ENCODE assay signal across 14 cellular contexts in genomic region chr4:87019898-87020297, GRCh38.
DNase-seq lines count a peak whose midpoint lies in the region; ATAC-seq and TF ChIP-seq lines count a peak whose summit lies in the region.
"Had no signal": no experiment of that assay in that cellular context is flagged by ENCODE, and none has a peak within 500 bp of the region (broad histone marks: within the 10 kb centered on the region; RNA-seq: fewer than 3 reads in every experiment).

No MANE protein-coding gene starts in this region.

- peaks cover 98% of the 10 kb centered on the region for H4K20me1 ChIP-seq in BLaER1

- H3K27ac ChIP-seq in BLaER1: peak overlapping the region; percentile 71
- H3K27ac ChIP-seq in naive thymus-derived CD4-positive, alpha-beta T cell (ENCODE audit: low read depth, low read length): no peak overlapping the region
- H3K27ac ChIP-seq: SJCRH30 had no signal

- no peaks in the 10 kb centered on the region for H3K9me3 ChIP-seq in BLaER1
- H3K9me3 ChIP-seq in naive thymus-derived CD4-positive, alpha-beta T cell (ENCODE audit: control insufficient read depth in 2 of 3, low read length in 3 of 3): no peaks in the 10 kb centered on the region
- H3K9me3 ChIP-seq: SJCRH30, transverse colon had no signal

- POLR2A ChIA-PET in T-cell (lab: Charles Lee): no interaction called here
- POLR2A ChIA-PET in naive thymus-derived CD4-positive, alpha-beta T cell (lab: Charles Lee): no interaction called here

- H3K36me3 Mint-ChIP-seq in T-cell (peaks cover 4% of the 10 kb centered on the region), nephron progenitor cell (ENCODE audit: low read depth) (peaks cover 21% of the 10 kb centered on the region)
- peaks cover 0 to 8% (median 0%) of the 10 kb centered on the region in 5 donors for H3K36me3 Mint-ChIP-seq in naive thymus-derived CD4-positive, alpha-beta T cell

- H3K9me3 Mint-ChIP-seq in T-cell: peaks cover 0 to 3% (median 0%) of the 10 kb centered on the region in 3 donors
- H3K9me3 Mint-ChIP-seq in naive thymus-derived CD4-positive, alpha-beta T cell: peaks cover 0 to 4% (median 0%) of the 10 kb centered on the region in 11 donors
- no peaks in the 10 kb centered on the region for H3K9me3 Mint-ChIP-seq in nephron progenitor cell
- H3K9me3 Mint-ChIP-seq: activated naive CD8-positive, alpha-beta T cell treated with anti-CD3 and anti-CD28 coated beads, Interleukin-2, amount 10 ng/mL, durations not matched to agents 7 days and 5 days had no signal

- peak overlapping the region; percentile 53 to 54 for H3K27ac Mint-ChIP-seq in T-cell
- peak overlapping the region; percentile 3 to 75 (median 39) for H3K27ac Mint-ChIP-seq in naive thymus-derived CD4-positive, alpha-beta T cell
- no peak overlapping the region for H3K27ac Mint-ChIP-seq in nephron progenitor cell
- H3K27ac Mint-ChIP-seq: activated naive CD8-positive, alpha-beta T cell treated with anti-CD3 and anti-CD28 coated beads, Interleukin-2, amount 10 ng/mL, durations not matched to agents 7 days and 5 days had no signal

- H3K4me3 Mint-ChIP-seq in T-cell (peak overlapping the region in 1 of 3 donors; percentile 30), nephron progenitor cell (no peak overlapping the region)
- H3K4me3 Mint-ChIP-seq in naive thymus-derived CD4-positive, alpha-beta T cell: peak overlapping the region in 9 of 10 donors; percentile 2 to 70 (median 47)
- H3K4me3 Mint-ChIP-seq: activated naive CD8-positive, alpha-beta T cell treated with anti-CD3 and anti-CD28 coated beads, Interleukin-2, amount 10 ng/mL, durations not matched to agents 7 days and 5 days; neural crest cell had no signal

- H3K4me3 ChIP-seq in BLaER1 (peak overlapping the region; percentile 45; the same call in 1 of the 2 replicates), GM08714 (ENCODE audit: low read length) (peak overlapping the region; percentile 0; the same call in 1 of the 2 replicates)
- H3K4me3 ChIP-seq in naive thymus-derived CD4-positive, alpha-beta T cell (ENCODE audit: low read length): no peak overlapping the region
- H3K4me3 ChIP-seq: SJCRH30, transverse colon had no signal

- H3K27me3 Mint-ChIP-seq in T-cell (no peaks in the 10 kb centered on the region), nephron progenitor cell (ENCODE audit: low read depth, poor library complexity) (no peaks in the 10 kb centered on the region)
- H3K27me3 Mint-ChIP-seq in naive thymus-derived CD4-positive, alpha-beta T cell: no peaks in the 10 kb centered on the region
- H3K27me3 Mint-ChIP-seq: activated naive CD8-positive, alpha-beta T cell treated with anti-CD3 and anti-CD28 coated beads, Interleukin-2, amount 10 ng/mL, durations not matched to agents 7 days and 5 days had no signal

- ATAC-seq in T-cell (replicated peaks in 1 of 4) (peak in 1 of 4 experiments; percentile 23), SK-N-SH treated with all-trans-retinoic acid at 6 μM for 48 hours (no peak)
- ATAC-seq in naive thymus-derived CD4-positive, alpha-beta T cell: no peak

- intact Hi-C loops in naive thymus-derived CD4-positive, alpha-beta T cell (cut with micrococcal nuclease): no loop called here

- peak overlapping the region; percentile 93 for H3K4me2 ChIP-seq in BLaER1

- H3K4me1 ChIP-seq in BLaER1: peaks cover 79% of the 10 kb centered on the region
- H3K4me1 ChIP-seq in naive thymus-derived CD4-positive, alpha-beta T cell (ENCODE audit: control insufficient read depth in 2 of 2, insufficient read depth in 2 of 2, low read length in 2 of 2): peaks cover 8 to 17% of the 10 kb centered on the region in 2 donors
- H3K4me1 ChIP-seq: SJCRH30 had no signal

- TF ChIP-seq CTCF in nephron progenitor cell (IDR thresholded peaks at IDR 0.05): no peak

- no peaks in the 10 kb centered on the region for H3K27me3 ChIP-seq in BLaER1
- no peaks in the 10 kb centered on the region for H3K27me3 ChIP-seq in naive thymus-derived CD4-positive, alpha-beta T cell (ENCODE audit: control insufficient read depth in 2 of 2, insufficient read depth in 2 of 2, low read length in 2 of 2)
- H3K27me3 ChIP-seq: SJCRH30, transverse colon had no signal

- no peaks in the 10 kb centered on the region for H3K36me3 ChIP-seq in BLaER1
- H3K36me3 ChIP-seq in naive thymus-derived CD4-positive, alpha-beta T cell (ENCODE audit: control insufficient read depth in 2 of 3, insufficient read depth in 3 of 3, low read length in 3 of 3): no peaks in the 10 kb centered on the region
- H3K36me3 ChIP-seq: SJCRH30, transverse colon had no signal

- DNase-seq in T-cell (no peak), HCEC 1CT (no peak), nephron progenitor cell (no peak)
- no peak for DNase-seq in naive thymus-derived CD4-positive, alpha-beta T cell
- DNase-seq in central memory CD4-positive, alpha-beta T cell: no peak
- DNase-seq: activated naive CD8-positive, alpha-beta T cell treated with anti-CD3 and anti-CD28 coated beads, Interleukin-2, amount 10 ng/mL, durations not matched to agents 7 days and 5 days; NCI-H1694; right cardiac atrium; SJCRH30; transverse colon had no signal

- CTCF ChIA-PET in T-cell (lab: Charles Lee): no interaction called here
- CTCF ChIA-PET in naive thymus-derived CD4-positive, alpha-beta T cell (lab: Charles Lee): no interaction called here

- peak overlapping the region; percentile 68; the same call in 1 of the 2 replicates for H3K9ac ChIP-seq in BLaER1

- peaks cover 74 to 82% (median 81%) of the 10 kb centered on the region in 3 donors for H3K4me1 Mint-ChIP-seq in T-cell
- peaks cover 52 to 88% (median 83%) of the 10 kb centered on the region in 7 donors for H3K4me1 Mint-ChIP-seq in naive thymus-derived CD4-positive, alpha-beta T cell
- peaks cover 65% of the 10 kb centered on the region for H3K4me1 Mint-ChIP-seq in nephron progenitor cell

TF ChIP-seq in SK-N-SH treated with all-trans-retinoic acid at 6 μM for 48 hours, 23 proteins besides CTCF, POLR2A, EP300 and RAD21 (continues in another document):
- TF ChIP-seq PPARA (CRISPR knock-in tag; IDR thresholded peaks at IDR 0.05; ENCODE audit: borderline replicate concordance) (no peak), PATZ1 (CRISPR knock-in tag; IDR thresholded peaks at IDR 0.05; ENCODE audit: borderline replicate concordance) (no peak), CREB5 (CRISPR knock-in tag; IDR thresholded peaks at IDR 0.05; ENCODE audit: low read depth) (no peak), ZFP30 (CRISPR knock-in tag; IDR thresholded peaks at IDR 0.05) (no peak), TSHZ2 (CRISPR knock-in tag; IDR thresholded peaks at IDR 0.05) (no peak), ZC3H10 (CRISPR knock-in tag; IDR thresholded peaks at IDR 0.05) (no peak), ZNF70 (CRISPR knock-in tag; IDR thresholded peaks at IDR 0.05) (no peak), GLIS3 (CRISPR knock-in tag; IDR thresholded peaks at IDR 0.05) (no peak), RARB (CRISPR knock-in tag; IDR thresholded peaks at IDR 0.05) (no peak), ARNTL (CRISPR knock-in tag; IDR thresholded peaks at IDR 0.05; ENCODE audit: borderline replicate concordance, low read depth) (no peak), ZFP3 (CRISPR knock-in tag; IDR thresholded peaks at IDR 0.05) (no peak), BACH2 (CRISPR knock-in tag; IDR thresholded peaks at IDR 0.05; ENCODE audit: borderline replicate concordance) (no peak), ESRRG (CRISPR knock-in tag; IDR thresholded peaks at IDR 0.05) (no peak)
